9 cellular contexts compared by ENCODE assay signal in genomic region chr10:43846187-43846680, GRCh38.
DNase-seq lines count a peak whose midpoint lies in the region; ATAC-seq and TF ChIP-seq lines count a peak whose summit lies in the region.
"Had no signal": no experiment of that assay in that cellular context is flagged by ENCODE, and none has a peak within 500 bp of the region (broad histone marks: within the 10 kb centered on the region; RNA-seq: fewer than 3 reads in every experiment).

No MANE protein-coding gene starts in this region.

- WGBS in GM23248 (ENCODE audit: low coverage in 1 of 2, low lambda C conversion rate in 2 of 2, missing lambda C conversion rate in 2 of 2), 2 experiments: 1 to 8% methylated on average over 11 of the region's 11 CpGs
- no CpG with 5 or more reads among the region's 11 CpGs for WGBS in H9 (ENCODE audit: extremely low coverage, insufficient read length, low lambda C conversion rate)
- 76% methylated on average over 11 of the region's 11 CpGs for WGBS in SK-N-SH (ENCODE audit: low lambda C conversion rate)

- H3T11ph ChIP-seq in H9 (ENCODE audit: low read length): no peak overlapping the region

- no peak overlapping the region for H2BK120ac ChIP-seq in H9 (ENCODE audit: low read depth, low read length, poor library complexity, severe bottlenecking)

- H3K79me2 ChIP-seq in GM23248 (ENCODE audit: insufficient read depth) (no peaks in the 10 kb centered on the region), H9 (ENCODE audit: insufficient read depth, low read length) (no peaks in the 10 kb centered on the region), SK-N-SH (ENCODE audit: insufficient read depth) (no peaks in the 10 kb centered on the region)

- H3K27ac Mint-ChIP-seq in activated CD4-positive, alpha-beta memory T cell treated with anti-CD3 and anti-CD28 coated beads for 36 hours: peak overlapping the region; percentile 70
- H3K27ac Mint-ChIP-seq in H9: no peak overlapping the region; a peak in 2 of 7 replicates

- in situ Hi-C loops in GM23248 (cut with MboI): no loop called here

- no peak overlapping the region for H2AK5ac ChIP-seq in H9 (ENCODE audit: insufficient read length, low read length)

- H3K56ac ChIP-seq in H9 (ENCODE audit: insufficient read length, low read depth, low read length): no peak overlapping the region

- no peak overlapping the region for H2BK15ac ChIP-seq in H9 (ENCODE audit: low read depth, low read length)

- TF ChIP-seq RAD21 in SK-N-SH (IDR thresholded peaks at IDR 0.05; ENCODE audit: low read length): no peak

- peaks cover 2% of the 10 kb centered on the region for H3K36me3 Mint-ChIP-seq in activated CD4-positive, alpha-beta memory T cell treated with anti-CD3 and anti-CD28 coated beads for 36 hours
- no peaks in the 10 kb centered on the region; a peak in 1 of 7 replicates for H3K36me3 Mint-ChIP-seq in H9 (ENCODE audit: insufficient read depth in 1 of 3, low read depth in 3 of 3)

- CTCF ChIA-PET in activated CD4-positive, alpha-beta memory T cell treated with anti-CD3 and anti-CD28 coated beads for 36 hours (lab: Charles Lee): interaction anchor here (1.9 kb wide), 1 partner anchor 157 kb away, joined by 6 read pairs; no protein-coding TSS in a partner anchor
- CTCF ChIA-PET in SK-N-SH (lab: Yijun Ruan, JAX): interaction anchor here (1.1 kb wide), 1 partner anchor 30 kb away, joined by 3 read pairs; no protein-coding TSS in a partner anchor

- H3K4ac ChIP-seq in H9 (ENCODE audit: low read depth, low read length): no peak overlapping the region

- no peak overlapping the region for H2BK20ac ChIP-seq in H9 (ENCODE audit: low read depth, low read length, poor library complexity, severe bottlenecking)

- no peaks in the 10 kb centered on the region for H3K23me2 ChIP-seq in H9 (ENCODE audit: insufficient read length, low read depth, low read length, poor library complexity, severe bottlenecking)

- H4K5ac ChIP-seq in H9 (ENCODE audit: insufficient read length, low read depth, low read length): no peak overlapping the region

- H3K4me2 ChIP-seq in GM23248 (ENCODE audit: unreplicated experiment) (peak overlapping the region; percentile 69), H9 (ENCODE audit: insufficient read depth, insufficient read length, low read length) (no peak overlapping the region), SK-N-SH (no peak overlapping the region)

- H3K9ac ChIP-seq in GM23248 (peak overlapping the region; percentile 28), H9 (ENCODE audit: extremely low read depth, insufficient read length, low read length) (no peak overlapping the region), SK-N-SH (no peak overlapping the region)

- peak overlapping the region; percentile 61 for H3K27ac ChIP-seq in GM23248
- H3K27ac ChIP-seq in H9 (ENCODE audit: insufficient read length, low read depth, low read length): no peak overlapping the region
- H3K27ac ChIP-seq in SK-N-SH (ENCODE audit: low read depth in 2 of 2, low read length in 1 of 2): no peak overlapping the region
- H3K27ac ChIP-seq: ovary had no signal

- peaks cover 34% of the 10 kb centered on the region for H3F3A ChIP-seq in GM23248 (ENCODE audit: insufficient read depth)
- no peaks in the 10 kb centered on the region for H3F3A ChIP-seq in SK-N-SH (replicated peaks; ENCODE audit: insufficient read depth)

- H3K4me3 ChIP-seq in GM23248: peak overlapping the region; percentile 39
- no peak overlapping the region for H3K4me3 ChIP-seq in foreskin fibroblast (ENCODE audit: low read depth in 1 of 2, low read length in 2 of 2)
- no peak overlapping the region for H3K4me3 ChIP-seq in SK-N-SH (ENCODE audit: low read depth in 2 of 2, low read length in 1 of 2)
- H3K4me3 ChIP-seq: ovary had no signal

- no peaks in the 10 kb centered on the region for H4K20me1 ChIP-seq in GM23248 (ENCODE audit: insufficient read depth)
- H4K20me1 ChIP-seq in H9 (ENCODE audit: control insufficient read depth, insufficient read depth, insufficient read length): no peaks in the 10 kb centered on the region
- H4K20me1 ChIP-seq in SK-N-SH (ENCODE audit: insufficient read depth): no peaks in the 10 kb centered on the region

- H4K91ac ChIP-seq in H9 (ENCODE audit: insufficient read length, low read depth, low read length): no peak overlapping the region

- peak overlapping the region; percentile 61 for H3K4me3 Mint-ChIP-seq in activated CD4-positive, alpha-beta memory T cell treated with anti-CD3 and anti-CD28 coated beads for 36 hours
- no peak overlapping the region for H3K4me3 Mint-ChIP-seq in H9

- H3K4me1 ChIP-seq in GM23248 (ENCODE audit: insufficient read depth) (peaks cover 41% of the 10 kb centered on the region), H9 (ENCODE audit: insufficient read depth, low read length) (no peaks in the 10 kb centered on the region; the same call in 1 of the 2 replicates), SK-N-SH (ENCODE audit: control insufficient read depth in 1 of 2, insufficient read depth in 2 of 2, low read depth in 1 of 2, low read length in 1 of 2) (peaks cover 0 to 10% of the 10 kb centered on the region in 2 experiments; a peak in 2 of 4 replicates)

- no peak overlapping the region for H3K18ac ChIP-seq in H9 (ENCODE audit: insufficient read length, low read depth, low read length)

- H3K23ac ChIP-seq in H9 (ENCODE audit: insufficient read length, low read depth, low read length): no peak overlapping the region

- DNase-seq in GM23248 (peak; percentile 78), foreskin fibroblast (peak; percentile 80), H9 (no peak), SK-N-SH (no peak), amygdala (lab: John Stamatoyannopoulos, UW) (no peak)
- DNase-seq in activated CD4-positive, alpha-beta memory T cell treated with anti-CD3 and anti-CD28 coated beads for 36 hours: peak; percentile 68
- peak; percentile 39 for DNase-seq in stimulated activated CD4-positive, alpha-beta T cell treated with anti-CD3 and anti-CD28 coated beads, Interleukin-4, amount 100 ng/mL, for 24 hours
- DNase-seq: ovary had no signal

- no peaks in the 10 kb centered on the region for H3K9me3 ChIP-seq in GM23248 (ENCODE audit: low read depth)
- H3K9me3 ChIP-seq in H9 (ENCODE audit: control insufficient read depth, low read depth, low read length): no peaks in the 10 kb centered on the region
- H3K9me3 ChIP-seq in SK-N-SH: no peaks in the 10 kb centered on the region
- H3K9me3 ChIP-seq: ovary had no signal

- intact Hi-C loops in activated CD4-positive, alpha-beta memory T cell treated with anti-CD3 and anti-CD28 coated beads for 36 hours (cut with micrococcal nuclease): no loop called here

- no peaks in the 10 kb centered on the region for H3K9me3 Mint-ChIP-seq in activated CD4-positive, alpha-beta memory T cell treated with anti-CD3 and anti-CD28 coated beads for 36 hours
- H3K9me3 Mint-ChIP-seq in H9: no peaks in the 10 kb centered on the region; a peak in 1 of 5 replicates

- no peak overlapping the region for H2BK12ac ChIP-seq in H9 (ENCODE audit: insufficient read length, low read depth, low read length)

- no peak overlapping the region for H4K8ac ChIP-seq in H9 (replicated peaks; ENCODE audit: insufficient read length, low read depth, low read length)

- H3K9me2 ChIP-seq in GM23248 (ENCODE audit: insufficient read depth) (no peaks in the 10 kb centered on the region), SK-N-SH (no peaks in the 10 kb centered on the region)

- H3K27me3 Mint-ChIP-seq in activated CD4-positive, alpha-beta memory T cell treated with anti-CD3 and anti-CD28 coated beads for 36 hours: no peaks in the 10 kb centered on the region
- peaks cover 3% of the 10 kb centered on the region for H3K27me3 Mint-ChIP-seq in H9 (ENCODE audit: low read depth)

- no peak for ATAC-seq in GM18870 (IDR thresholded peaks at IDR 0.05; ENCODE audit: unreplicated experiment)

- H3K36me3 ChIP-seq in GM23248 (ENCODE audit: low read depth): no peaks in the 10 kb centered on the region
- no peaks in the 10 kb centered on the region for H3K36me3 ChIP-seq in SK-N-SH (replicated peaks in 1 of 2; ENCODE audit: control insufficient read depth in 1 of 2, insufficient read depth in 2 of 2, low read length in 1 of 2)
- H3K36me3 ChIP-seq: ovary had no signal

- POLR2A ChIA-PET in activated CD4-positive, alpha-beta memory T cell treated with anti-CD3 and anti-CD28 coated beads for 36 hours (lab: Charles Lee): no interaction called here
- POLR2A ChIA-PET in SK-N-SH (lab: Yijun Ruan, JAX): no interaction called here

- peak; percentile 10 for TF ChIP-seq CTCF in foreskin fibroblast (IDR thresholded peaks at IDR 0.05; ENCODE audit: low read depth, low read length)
- TF ChIP-seq CTCF in H9 (conservative IDR thresholded peaks at IDR 0.05): no peak
- no peak for TF ChIP-seq CTCF in SK-N-SH (IDR thresholded peaks at IDR 0.05)

- no peak overlapping the region; the same call in 1 of the 2 replicates for H3K14ac ChIP-seq in H9 (ENCODE audit: insufficient read depth, low read length)

- H3K27me3 ChIP-seq in GM23248 (replicated peaks; ENCODE audit: insufficient read depth) (no peaks in the 10 kb centered on the region), H9 (ENCODE audit: insufficient read depth, low read length) (no peaks in the 10 kb centered on the region), SK-N-SH (ENCODE audit: insufficient read depth) (no peaks in the 10 kb centered on the region)
- H3K27me3 ChIP-seq: ovary had no signal

- H3K4me1 Mint-ChIP-seq in activated CD4-positive, alpha-beta memory T cell treated with anti-CD3 and anti-CD28 coated beads for 36 hours (ENCODE audit: low read depth): peaks cover 21% of the 10 kb centered on the region
- H3K4me1 Mint-ChIP-seq in H9: peaks cover 16 to 21% of the 10 kb centered on the region in 2 experiments

- no peak for TF ChIP-seq EP300 in SK-N-SH (IDR thresholded peaks at IDR 0.05; ENCODE audit: borderline replicate concordance in 1 of 2, low read depth in 1 of 2, low read length in 1 of 2)

- H2BK5ac ChIP-seq in H9 (ENCODE audit: insufficient read length, low read length): no peak overlapping the region

- no peaks in the 10 kb centered on the region for H3K79me1 ChIP-seq in H9 (ENCODE audit: insufficient read depth, low read depth, low read length, poor library complexity, severe bottlenecking)

- peak overlapping the region; percentile 43 for H2AFZ ChIP-seq in GM23248
- no peak overlapping the region for H2AFZ ChIP-seq in H9 (ENCODE audit: low read length)
- H2AFZ ChIP-seq in SK-N-SH (ENCODE audit: low read depth): no peak overlapping the region

TF ChIP-seq in SK-N-SH, 30 proteins besides CTCF, POLR2A, EP300 and RAD21 (continues in another document):
- TF ChIP-seq YY1 (IDR thresholded peaks at IDR 0.05; ENCODE audit: low read depth) (no peak), RCOR1 (IDR thresholded peaks at IDR 0.05; ENCODE audit: low read length) (no peak), TEAD4 (IDR thresholded peaks at IDR 0.05; ENCODE audit: borderline replicate concordance, insufficient read depth) (no peak), SIN3A (IDR thresholded peaks at IDR 0.05; ENCODE audit: borderline replicate concordance, low read depth, low read length) (no peak), RFX5 (IDR thresholded peaks at IDR 0.05; ENCODE audit: low read length) (no peak)

Comparison
In these comparisons a context has a peak if more than half of its experiments do, and no peak if none do; other contexts are left out.
1. DNase-seq: peak in GM23248 (single experiment), activated CD4-positive, alpha-beta memory T cell treated with anti-CD3 and anti-CD28 coated beads for 36 hours (single experiment), foreskin fibroblast (2 of 2) and stimulated activated CD4-positive, alpha-beta T cell treated with anti-CD3 and anti-CD28 coated beads, Interleukin-4, amount 100 ng/mL, for 24 hours (single experiment); none in H9 (single experiment), SK-N-SH (single experiment) and amygdala (0 of 56).